8 cellular contexts compared by ENCODE assay signal in the genomic region with DNA sequence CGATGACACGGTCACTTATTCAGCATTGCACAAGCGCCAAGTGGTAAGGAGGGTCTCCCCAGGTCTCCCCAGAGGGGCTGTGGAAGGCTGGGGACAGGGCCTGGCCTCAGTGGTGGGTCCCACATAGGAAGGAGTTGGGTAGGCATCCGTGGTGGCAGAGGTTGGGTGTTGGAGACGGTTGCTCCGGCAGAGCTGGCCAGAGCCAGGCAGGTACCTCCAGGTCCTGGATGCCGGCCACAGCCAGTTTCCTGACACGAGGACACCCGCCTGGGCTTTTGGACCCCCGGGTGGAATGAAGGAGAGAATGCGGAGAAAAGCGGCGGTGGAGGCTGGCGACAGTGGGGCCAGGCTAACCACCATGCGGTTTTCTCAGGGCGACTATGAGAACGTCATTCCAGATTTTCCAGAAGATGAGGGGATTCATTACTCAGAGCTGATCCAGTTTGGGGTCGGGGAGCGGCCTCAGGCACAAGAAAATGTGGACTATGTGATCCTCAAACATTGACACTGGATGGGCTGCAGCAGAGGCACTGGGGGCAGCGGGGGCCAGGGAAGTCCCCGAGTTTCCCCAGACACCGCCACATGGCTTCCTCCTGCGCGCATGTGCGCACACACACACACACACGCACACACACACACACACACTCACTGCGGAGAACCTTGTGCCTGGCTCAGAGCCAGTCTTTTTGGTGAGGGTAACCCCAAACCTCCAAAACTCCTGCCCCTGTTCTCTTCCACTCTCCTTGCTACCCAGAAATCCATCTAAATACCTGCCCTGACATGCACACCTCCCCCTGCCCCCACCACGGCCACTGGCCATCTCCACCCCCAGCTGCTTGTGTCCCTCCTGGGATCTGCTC. TPM values are rescaled to one million over a fixed set of nuclear protein-coding genes. Genes with fewer than 3 reads are reported as not detected.
A peak's percentile ranks its signal among the peaks of the same experiment; 100 is the strongest.
DNase-seq lines count a peak whose midpoint lies in the region; ATAC-seq and TF ChIP-seq lines count a peak whose summit lies in the region.

No MANE protein-coding gene starts in this region.

- POLR2A ChIA-PET in activated CD4-positive, alpha-beta T cell treated with anti-CD3 and anti-CD28 coated beads, Interleukin-2, amount 10 ng/mL, durations not matched to agents 7 days and 5 days (lab: Charles Lee) = no interaction called here

- no peak overlapping the region for H3K9ac ChIP-seq in endodermal cell (ENCODE audit: extremely low read depth, low read length, poor library complexity, severe bottlenecking)

- 93% methylated on average over 16 to 28 of the region's 28 CpGs for WGBS in endodermal cell (ENCODE audit: insufficient coverage in 1 of 2, insufficient read length in 1 of 2), 2 experiments

- H3K4me1 Mint-ChIP-seq in activated CD4-positive, alpha-beta T cell treated with anti-CD3 and anti-CD28 coated beads, Interleukin-2, amount 10 ng/mL, durations not matched to agents 7 days and 5 days = peaks cover 37% of the 10 kb centered on the region
- peaks cover 8% of the 10 kb centered on the region for H3K4me1 Mint-ChIP-seq in endodermal cell

- H3K4me3 ChIP-seq in endodermal cell (ENCODE audit: low read length) (no peak overlapping the region), brain microvascular endothelial cell (ENCODE audit: low read depth, low read length) (no peak overlapping the region)

- no peaks in the 10 kb centered on the region for H3K36me3 Mint-ChIP-seq in activated CD4-positive, alpha-beta T cell treated with anti-CD3 and anti-CD28 coated beads, Interleukin-2, amount 10 ng/mL, durations not matched to agents 7 days and 5 days (ENCODE audit: low read depth)
- H3K36me3 Mint-ChIP-seq in endodermal cell (ENCODE audit: low read depth) = no peaks in the 10 kb centered on the region

- TF ChIP-seq CTCF in endodermal cell (conservative IDR thresholded peaks at IDR 0.05) (no peak), brain microvascular endothelial cell (IDR thresholded peaks at IDR 0.05; ENCODE audit: low read depth, low read length, missing control alignments) (no peak)

- peak overlapping the region; percentile 40 for H3K4me3 Mint-ChIP-seq in activated CD4-positive, alpha-beta T cell treated with anti-CD3 and anti-CD28 coated beads, Interleukin-2, amount 10 ng/mL, durations not matched to agents 7 days and 5 days
- H3K4me3 Mint-ChIP-seq in endodermal cell = no peak overlapping the region

- H3K9me3 ChIP-seq in endodermal cell (ENCODE audit: control insufficient read depth, low read length) = no peaks in the 10 kb centered on the region

- H3K27me3 ChIP-seq in endodermal cell (ENCODE audit: control insufficient read depth, insufficient read depth, low read length, poor library complexity, severe bottlenecking) = no peaks in the 10 kb centered on the region
- no peaks in the 10 kb centered on the region for H3K27me3 ChIP-seq in brain microvascular endothelial cell (replicated peaks)

- ATAC-seq in GM21825 (IDR thresholded peaks at IDR 0.05; ENCODE audit: unreplicated experiment) = peak; percentile 32
- ATAC-seq in HG03571 (IDR thresholded peaks at IDR 0.05; ENCODE audit: unreplicated experiment) = no peak

- CTCF ChIA-PET in activated CD4-positive, alpha-beta T cell treated with anti-CD3 and anti-CD28 coated beads, Interleukin-2, amount 10 ng/mL, durations not matched to agents 7 days and 5 days (lab: Charles Lee) = interaction anchor here (1.0 to 1.3 kb wide), 5 partner anchors 13 to 248 kb away, joined by 3 read pairs; no protein-coding TSS in a partner anchor

- no peaks in the 10 kb centered on the region for H3K9me3 Mint-ChIP-seq in activated CD4-positive, alpha-beta T cell treated with anti-CD3 and anti-CD28 coated beads, Interleukin-2, amount 10 ng/mL, durations not matched to agents 7 days and 5 days
- no peaks in the 10 kb centered on the region for H3K9me3 Mint-ChIP-seq in endodermal cell

- H3K27ac ChIP-seq in endodermal cell (ENCODE audit: low read depth, low read length) (no peak overlapping the region), brain microvascular endothelial cell (no peak overlapping the region)

- H3K36me3 ChIP-seq in endodermal cell (ENCODE audit: control insufficient read depth, insufficient read depth, low read length) = no peaks in the 10 kb centered on the region
- H3K36me3 ChIP-seq in brain microvascular endothelial cell (replicated peaks) = no peaks in the 10 kb centered on the region

- peak; percentile 69 for DNase-seq in activated CD4-positive, alpha-beta T cell treated with anti-CD3 and anti-CD28 coated beads, Interleukin-2, amount 10 ng/mL, durations not matched to agents 7 days and 5 days
- DNase-seq in endodermal cell = peak; percentile 46
- DNase-seq in stimulated activated CD8-positive, alpha-beta memory T cell treated with anti-CD3 and anti-CD28 coated beads, Interleukin-2, amount 100 ng/mL, for 48 hours (ENCODE audit: low read depth in 2 of 2) = peak; percentile 58 to 66
- no peak for DNase-seq in NK-92 (lab: John Stamatoyannopoulos, UW; ENCODE audit: unreplicated experiment)
- DNase-seq in amygdala (lab: John Stamatoyannopoulos, UW) = no peak
- no peak for DNase-seq in brain microvascular endothelial cell

- in situ Hi-C loops in brain microvascular endothelial cell (cut with HindIII; ENCODE audit: low pct_ligation_motif_present, low sequenced_read_pairs) = no loop called here

- H3K27me3 Mint-ChIP-seq in activated CD4-positive, alpha-beta T cell treated with anti-CD3 and anti-CD28 coated beads, Interleukin-2, amount 10 ng/mL, durations not matched to agents 7 days and 5 days = peaks cover 3% of the 10 kb centered on the region
- H3K27me3 Mint-ChIP-seq in endodermal cell (ENCODE audit: insufficient read depth) = peaks cover 8% of the 10 kb centered on the region

- peak overlapping the region; percentile 27 for H3K27ac Mint-ChIP-seq in activated CD4-positive, alpha-beta T cell treated with anti-CD3 and anti-CD28 coated beads, Interleukin-2, amount 10 ng/mL, durations not matched to agents 7 days and 5 days
- no peak overlapping the region for H3K27ac Mint-ChIP-seq in endodermal cell

- H3K4me1 ChIP-seq in endodermal cell (ENCODE audit: control insufficient read depth, insufficient read depth, low read length) = no peaks in the 10 kb centered on the region

RNA-seq across cellular contexts. Expression of a gene that starts 1.3 kb away (rescaled TPM):
- total RNA-seq in activated CD4-positive, alpha-beta T cell treated with anti-CD3 and anti-CD28 coated beads, Interleukin-2, amount 10 ng/mL, durations not matched to agents 7 days and 5 days = not detected
- total RNA-seq in endodermal cell = not detected
- not detected for polyA plus RNA-seq in endodermal cell (2013, experiment 1 of 2)
- not detected for polyA plus RNA-seq in endodermal cell (2013, experiment 2 of 2)

RNA-seq across cellular contexts. Expression of a gene that starts 11.8 kb away (rescaled TPM):
- total RNA-seq in activated CD4-positive, alpha-beta T cell treated with anti-CD3 and anti-CD28 coated beads, Interleukin-2, amount 10 ng/mL, durations not matched to agents 7 days and 5 days = not detected
- total RNA-seq in endodermal cell = not detected
- not detected for polyA plus RNA-seq in endodermal cell (2013, experiment 1 of 2)
- not detected for polyA plus RNA-seq in endodermal cell (2013, experiment 2 of 2)

RNA-seq across cellular contexts. Expression of a gene that starts 17.4 kb away (rescaled TPM):
- total RNA-seq in activated CD4-positive, alpha-beta T cell treated with anti-CD3 and anti-CD28 coated beads, Interleukin-2, amount 10 ng/mL, durations not matched to agents 7 days and 5 days = under 1 TPM in 1 of 2 experiments, not detected in 1; 0.21 TPM
- total RNA-seq in endodermal cell = not detected
- not detected for polyA plus RNA-seq in endodermal cell (2013, experiment 1 of 2)
- not detected for polyA plus RNA-seq in endodermal cell (2013, experiment 2 of 2)

RNA-seq across cellular contexts. Expression of a gene that starts 24.4 kb away (rescaled TPM):
- not detected for total RNA-seq in activated CD4-positive, alpha-beta T cell treated with anti-CD3 and anti-CD28 coated beads, Interleukin-2, amount 10 ng/mL, durations not matched to agents 7 days and 5 days
- total RNA-seq in endodermal cell = not detected
- not detected for polyA plus RNA-seq in endodermal cell (2013, experiment 1 of 2)
- polyA plus RNA-seq in endodermal cell (2013, experiment 2 of 2) = not detected

RNA-seq across cellular contexts. Expression of a gene that starts 54.5 kb away (rescaled TPM):
- total RNA-seq in activated CD4-positive, alpha-beta T cell treated with anti-CD3 and anti-CD28 coated beads, Interleukin-2, amount 10 ng/mL, durations not matched to agents 7 days and 5 days = not detected
- total RNA-seq in endodermal cell = not detected
- not detected for polyA plus RNA-seq in endodermal cell (2013, experiment 1 of 2)
- not detected for polyA plus RNA-seq in endodermal cell (2013, experiment 2 of 2)

Comparison
In these comparisons a context has a peak if more than half of its experiments do, and no peak if none do; other contexts are left out.
1. DNase-seq: peak in activated CD4-positive, alpha-beta T cell treated with anti-CD3 and anti-CD28 coated beads, Interleukin-2, amount 10 ng/mL, durations not matched to agents 7 days and 5 days (single experiment), endodermal cell (single experiment) and stimulated activated CD8-positive, alpha-beta memory T cell treated with anti-CD3 and anti-CD28 coated beads, Interleukin-2, amount 100 ng/mL, for 48 hours (2 of 2); none in NK-92 (single experiment), amygdala (0 of 56) and brain microvascular endothelial cell (single experiment).